8 cellular contexts compared by ENCODE assay signal in the genomic region with DNA sequence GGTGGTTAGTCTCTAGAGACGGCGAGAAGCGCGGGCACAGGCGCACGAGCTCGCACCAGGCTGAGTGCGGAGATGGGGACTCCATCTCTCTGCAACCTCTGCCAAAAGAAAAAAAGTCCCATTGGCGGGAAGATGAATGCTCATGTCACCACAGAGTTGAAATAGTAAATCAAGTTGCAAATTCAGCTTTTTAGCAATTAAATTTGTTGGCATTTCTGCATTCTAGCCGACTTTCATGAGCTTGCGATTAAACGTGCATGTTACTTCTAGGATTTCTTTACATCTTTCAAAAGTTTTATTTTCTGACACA. TPM values are rescaled to one million over a fixed set of nuclear protein-coding genes. Genes with fewer than 3 reads are reported as not detected.
A peak's percentile ranks its signal among the peaks of the same experiment; 100 is the strongest.
DNase-seq lines count a peak whose midpoint lies in the region; ATAC-seq and TF ChIP-seq lines count a peak whose summit lies in the region.

No MANE protein-coding gene starts in this region.

- H3K18ac ChIP-seq in mesenchymal stem cell (ENCODE audit: low read depth in 1 of 2, low read length in 2 of 2) = no peak overlapping the region

- POLR2A ChIA-PET in OCI-LY7 (lab: Charles Lee) = interaction anchor here (0.5 to 3.0 kb wide), 16 partner anchors 10 to 1670 kb away, joined by 3 to 29 read pairs (median 4); a partner anchor contains a TSS

- H2BK12ac ChIP-seq in mesenchymal stem cell (ENCODE audit: low read length in 2 of 2) = no peak overlapping the region

- no peak for TF ChIP-seq CTCF in OCI-LY7 (conservative IDR thresholded peaks at IDR 0.05; ENCODE audit: low read length)
- no peak for TF ChIP-seq CTCF in choroid plexus epithelial cell (conservative IDR thresholded peaks at IDR 0.05; ENCODE audit: low read depth, low read length)
- TF ChIP-seq CTCF in upper lobe of right lung (IDR thresholded peaks at IDR 0.05) = no peak

- H3K4ac ChIP-seq in mesenchymal stem cell (ENCODE audit: low read depth in 1 of 2, low read length in 2 of 2) = no peak overlapping the region

- no peaks in the 10 kb centered on the region for H4K20me1 ChIP-seq in OCI-LY7 (ENCODE audit: insufficient read depth, low read length)

- CTCF ChIA-PET in OCI-LY7 (lab: Charles Lee; ENCODE audit: unreplicated experiment) = interaction anchor here (0.8 to 1.1 kb wide), 2 partner anchors 11 to 20 kb away, joined by 3 read pairs; no protein-coding TSS in a partner anchor

- no peak overlapping the region for H2BK15ac ChIP-seq in mesenchymal stem cell (ENCODE audit: low read depth, poor library complexity, severe bottlenecking)

- H2AK5ac ChIP-seq in mesenchymal stem cell (ENCODE audit: low read length, severe bottlenecking) = no peak overlapping the region

- no peaks in the 10 kb centered on the region for H3K27me3 ChIP-seq in mesenchymal stem cell (ENCODE audit: control insufficient read depth in 1 of 2, insufficient read depth in 1 of 2, low read length in 2 of 2)
- H3K27me3 ChIP-seq in upper lobe of right lung = no peaks in the 10 kb centered on the region

- H3K27ac ChIP-seq in OCI-LY7 (ENCODE audit: low read depth, low read length, poor library complexity, severe bottlenecking) (peak overlapping the region; percentile 88), mesenchymal stem cell (ENCODE audit: low read length, poor library complexity, severe bottlenecking) (peak overlapping the region; percentile 36), upper lobe of right lung (peak overlapping the region; percentile 74)

- no peaks in the 10 kb centered on the region for H3K9me2 ChIP-seq in OCI-LY7 (ENCODE audit: insufficient read depth, low read length)

- peaks cover 65% of the 10 kb centered on the region for H3K79me2 ChIP-seq in OCI-LY7 (ENCODE audit: insufficient read depth, low read depth, low read length)

- H3K9me3 ChIP-seq in OCI-LY7 (ENCODE audit: low read length) = no peaks in the 10 kb centered on the region
- H3K9me3 ChIP-seq in mesenchymal stem cell (ENCODE audit: control insufficient read depth, low read length) = no peaks in the 10 kb centered on the region
- H3K9me3 ChIP-seq in upper lobe of right lung = no peaks in the 10 kb centered on the region

- no peak overlapping the region for H2BK120ac ChIP-seq in mesenchymal stem cell (ENCODE audit: low read depth, low read length)

- H3K4me1 ChIP-seq in OCI-LY7 (ENCODE audit: insufficient read depth, low read length, poor library complexity, severe bottlenecking) (peaks cover 30% of the 10 kb centered on the region), mesenchymal stem cell (ENCODE audit: control insufficient read depth, insufficient read depth, low read depth, low read length) (no peaks in the 10 kb centered on the region), upper lobe of right lung (peaks cover 3% of the 10 kb centered on the region)

- H3K36me3 ChIP-seq in OCI-LY7 (ENCODE audit: insufficient read depth, low read length) (peaks cover 60% of the 10 kb centered on the region), mesenchymal stem cell (ENCODE audit: control insufficient read depth in 1 of 2, insufficient read depth in 2 of 2, low read depth in 1 of 2, low read length in 2 of 2) (peaks cover 2 to 13% of the 10 kb centered on the region in 2 experiments), upper lobe of right lung (peaks cover 6% of the 10 kb centered on the region)

- 0% methylated on average over 9 of the region's 12 CpGs for WGBS in mesenchymal stem cell

- DNase-seq in CD1c-positive myeloid dendritic cell (ENCODE audit: extremely low spot score) (peak; percentile 36), OCI-LY7 (ENCODE audit: low spot score) (peak; percentile 79), choroid plexus epithelial cell (ENCODE audit: low read depth) (peak; percentile 36), mesenchymal stem cell (peak; percentile 56), upper lobe of right lung (peak; percentile 74), NCI-H1048 (lab: John Stamatoyannopoulos, UW) (no peak)

- peak; percentile 54 for ATAC-seq in GM18867 (IDR thresholded peaks at IDR 0.05; ENCODE audit: unreplicated experiment)
- ATAC-seq in HG03064 (IDR thresholded peaks at IDR 0.05; ENCODE audit: low read depth, unreplicated experiment) = peak; percentile 52
- ATAC-seq in upper lobe of right lung = peak; percentile 83

- H3K9ac ChIP-seq in mesenchymal stem cell (ENCODE audit: low read length) = peak overlapping the region; percentile 95

- peak overlapping the region; percentile 84 for H3K4me3 ChIP-seq in OCI-LY7 (ENCODE audit: low read depth, low read length, poor library complexity, severe bottlenecking)
- peak overlapping the region; percentile 81 for H3K4me3 ChIP-seq in choroid plexus epithelial cell (ENCODE audit: low read depth, low read length)
- H3K4me3 ChIP-seq in mesenchymal stem cell (ENCODE audit: insufficient read depth in 1 of 2, low read depth in 1 of 2, low read length in 2 of 2) = peak overlapping the region; percentile 77 to 90
- H3K4me3 ChIP-seq in upper lobe of right lung = peak overlapping the region; percentile 72

- BruUV-seq in OCI-LY7 (replicated peaks; lab: Mats Ljungman, UMichigan) = no TSS peak

- H2AFZ ChIP-seq in OCI-LY7 (ENCODE audit: low read length) (peak overlapping the region; percentile 69), mesenchymal stem cell (ENCODE audit: low read depth, low read length) (no peak overlapping the region)

- H4K91ac ChIP-seq in mesenchymal stem cell (ENCODE audit: low read length) = no peak overlapping the region

- H4K8ac ChIP-seq in mesenchymal stem cell (ENCODE audit: low read length) = peak overlapping the region; percentile 8

- H2BK5ac ChIP-seq in mesenchymal stem cell (ENCODE audit: low read depth, low read length, poor library complexity, severe bottlenecking) = no peak overlapping the region

- no peak overlapping the region for H3K23ac ChIP-seq in mesenchymal stem cell (ENCODE audit: low read length in 2 of 2)

- H3K79me1 ChIP-seq in mesenchymal stem cell (replicated peaks; ENCODE audit: low read length, poor library complexity, severe bottlenecking) = peaks cover 19% of the 10 kb centered on the region

- peak overlapping the region; percentile 95 for H3K4me2 ChIP-seq in OCI-LY7 (ENCODE audit: low read length)
- H3K4me2 ChIP-seq in mesenchymal stem cell (ENCODE audit: low read length, poor library complexity, severe bottlenecking) = peak overlapping the region; percentile 76

- H3K14ac ChIP-seq in mesenchymal stem cell (ENCODE audit: low read length in 2 of 2) = no peak overlapping the region

- intact Hi-C loops in OCI-LY7 (cut with micrococcal nuclease; ENCODE audit: unreplicated experiment) = loop anchor here (1.0 to 5.0 kb wide), 2 partner anchors 18 to 334 kb away; a partner anchor contains a TSS
- intact Hi-C loops in upper lobe of right lung (cut with DNase I) = no loop called here

RNA-seq across cellular contexts. Expression of a gene that starts 0.6 kb away (rescaled TPM):
- total RNA-seq in OCI-LY7 (2014; rRNA removed; shearing (Covaris generic)) = 15.9 and 17.0 TPM in 2 replicates
- 13.7 and 13.9 TPM in 2 replicates for total RNA-seq in OCI-LY7 (2022)
- polyA plus RNA-seq in mesenchymal stem cell (2013, experiment 1 of 2) = 1.2 TPM
- polyA plus RNA-seq in mesenchymal stem cell (2013, experiment 2 of 2) = 1.5 TPM
- 3.6 TPM for total RNA-seq in upper lobe of right lung

RNA-seq across cellular contexts. Expression of a gene that starts 18.6 kb away (rescaled TPM):
- total RNA-seq in OCI-LY7 (2014; rRNA removed; shearing (Covaris generic)) = 25.0 and 26.4 TPM in 2 replicates
- total RNA-seq in OCI-LY7 (2022) = 30.3 and 32.1 TPM in 2 replicates
- polyA plus RNA-seq in mesenchymal stem cell (2013, experiment 1 of 2) = 11.8 TPM
- 11.8 TPM for polyA plus RNA-seq in mesenchymal stem cell (2013, experiment 2 of 2)
- 29.0 TPM for total RNA-seq in upper lobe of right lung

RNA-seq across cellular contexts. Expression of a gene that starts 18.7 kb away (rescaled TPM):
- total RNA-seq in OCI-LY7 (2014; rRNA removed; shearing (Covaris generic)) = 22.7 and 26.9 TPM in 2 replicates
- total RNA-seq in OCI-LY7 (2022) = 26.4 and 28.5 TPM in 2 replicates
- polyA plus RNA-seq in mesenchymal stem cell (2013, experiment 1 of 2) = 92.1 TPM
- polyA plus RNA-seq in mesenchymal stem cell (2013, experiment 2 of 2) = 97.7 TPM
- total RNA-seq in upper lobe of right lung = 59.6 TPM

Comparison
In these comparisons a context has a peak if more than half of its experiments do, and no peak if none do; other contexts are left out.
1. H3K27ac ChIP-seq: peak in every context shown above with its lines; median percentile 88 in OCI-LY7; 74 in upper lobe of right lung; 36 in mesenchymal stem cell.